1 cellular context compared by ENCODE assay signal in genomic region chr4:183099537-183100297, GRCh38.
TF ChIP-seq lines count a peak whose summit lies in the region.

No MANE protein-coding gene starts in this region.

TF ChIP-seq in HepG2, 621 proteins besides CTCF, POLR2A, EP300 and RAD21 (continued from another document and continues in another):
- no peak for TF ChIP-seq NFAT5 (CRISPR knock-in tag; IDR thresholded peaks at IDR 0.05)
- TF ChIP-seq CENPX (CRISPR knock-in tag; IDR thresholded peaks at IDR 0.05): no peak
- TF ChIP-seq PHF5A (CRISPR knock-in tag; IDR thresholded peaks at IDR 0.05; ENCODE audit: low read depth, unreplicated experiment): no peak
- no peak for TF ChIP-seq KLF13 (CRISPR knock-in tag; IDR thresholded peaks at IDR 0.05)
- no peak for TF ChIP-seq SNAPC4 (CRISPR knock-in tag; IDR thresholded peaks at IDR 0.05)
- no peak for TF ChIP-seq FOXP4 (CRISPR knock-in tag; IDR thresholded peaks at IDR 0.05)
- TF ChIP-seq ZNF235 (CRISPR knock-in tag; IDR thresholded peaks at IDR 0.05; ENCODE audit: borderline replicate concordance): no peak
- no peak for TF ChIP-seq ZNF768 (CRISPR knock-in tag; IDR thresholded peaks at IDR 0.05)
- no peak for TF ChIP-seq ETV6 (CRISPR knock-in tag; conservative IDR thresholded peaks at IDR 0.05)
- no peak for TF ChIP-seq TCF7 (IDR thresholded peaks at IDR 0.05; ENCODE audit: low read depth)
- no peak for TF ChIP-seq NCOR1 (IDR thresholded peaks at IDR 0.05; ENCODE audit: borderline replicate concordance, low read length)
- no peak for TF ChIP-seq ZNF44 (CRISPR knock-in tag; IDR thresholded peaks at IDR 0.05)
- no peak for TF ChIP-seq TEAD3 (CRISPR knock-in tag; optimal IDR thresholded peaks at IDR 0.05; ENCODE audit: borderline replicate concordance)
- 0 out of 2 replicates have a peak, but pooled peaks have one; percentile 22 for TF ChIP-seq STAG1 (CRISPR knock-in tag; IDR thresholded peaks at IDR 0.05)
- no peak for TF ChIP-seq ZNF562 (CRISPR knock-in tag; IDR thresholded peaks at IDR 0.05; ENCODE audit: borderline replicate concordance)
- TF ChIP-seq MTA3 (CRISPR knock-in tag; IDR thresholded peaks at IDR 0.05): no peak
- TF ChIP-seq TIGD3 (CRISPR knock-in tag; IDR thresholded peaks at IDR 0.05; ENCODE audit: borderline replicate concordance): no peak
- peak; percentile 23; the same call in 1 of the 2 replicates for TF ChIP-seq HNF4A (CRISPR knock-in tag; IDR thresholded peaks at IDR 0.05)
- no peak for TF ChIP-seq ZSCAN31 (CRISPR knock-in tag; IDR thresholded peaks at IDR 0.05; ENCODE audit: low read depth)
- no peak for TF ChIP-seq HIC2 (CRISPR knock-in tag; IDR thresholded peaks at IDR 0.05; ENCODE audit: low read depth)
- TF ChIP-seq ZBTB7A (CRISPR knock-in tag; IDR thresholded peaks at IDR 0.05): 0 out of 2 replicates have a peak, but pooled peaks have one; percentile 34
- TF ChIP-seq HCFC1 (IDR thresholded peaks at IDR 0.05; ENCODE audit: low read depth, low read length): no peak
- no peak for TF ChIP-seq PITX1 (CRISPR knock-in tag; IDR thresholded peaks at IDR 0.05)
- TF ChIP-seq ATF7-NPFF (CRISPR knock-in tag; IDR thresholded peaks at IDR 0.05; ENCODE audit: low read depth): no peak
- TF ChIP-seq, protein P1, sequence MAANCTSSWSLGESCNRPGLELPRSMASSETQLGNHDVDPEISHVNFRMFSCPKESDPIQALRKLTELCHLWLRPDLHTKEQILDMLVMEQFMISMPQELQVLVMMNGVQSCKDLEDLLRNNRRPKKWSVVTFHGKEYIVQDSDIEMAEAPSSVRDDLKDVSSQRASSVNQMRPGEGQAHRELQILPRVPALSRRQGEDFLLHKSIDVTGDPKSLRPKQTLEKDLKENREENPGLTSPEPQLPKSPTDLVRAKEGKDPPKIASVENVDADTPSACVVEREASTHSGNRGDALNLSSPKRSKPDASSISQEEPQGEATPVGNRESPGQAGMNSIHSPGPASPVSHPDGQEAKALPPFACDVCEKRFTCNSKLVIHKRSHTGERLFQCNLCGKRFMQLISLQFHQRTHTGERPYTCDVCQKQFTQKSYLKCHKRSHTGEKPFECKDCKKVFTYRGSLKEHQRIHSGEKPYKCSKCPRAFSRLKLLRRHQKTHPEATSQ (CRISPR knock-in tag; IDR thresholded peaks at IDR 0.05; ENCODE audit: borderline replicate concordance): no peak
- TF ChIP-seq NRL (CRISPR knock-in tag; IDR thresholded peaks at IDR 0.05; ENCODE audit: borderline replicate concordance): no peak; the same call in 1 of the 2 replicates
- no peak for TF ChIP-seq ZNF530 (CRISPR knock-in tag; IDR thresholded peaks at IDR 0.05; ENCODE audit: low read depth)
- no peak for TF ChIP-seq ERF (CRISPR knock-in tag; IDR thresholded peaks at IDR 0.05)
- peak; percentile 68; the same call in 1 of the 3 replicates for TF ChIP-seq MXI1 (IDR thresholded peaks at IDR 0.05; ENCODE audit: borderline replicate concordance, low read depth, low read length)
- TF ChIP-seq TFE3 (CRISPR knock-in tag; IDR thresholded peaks at IDR 0.05): no peak
- no peak for TF ChIP-seq ZNF362 (CRISPR knock-in tag; IDR thresholded peaks at IDR 0.05; ENCODE audit: borderline replicate concordance)
- TF ChIP-seq ZNF556 (CRISPR knock-in tag; IDR thresholded peaks at IDR 0.05; ENCODE audit: borderline replicate concordance): no peak
- no peak for TF ChIP-seq ZNF766 (CRISPR knock-in tag; IDR thresholded peaks at IDR 0.05; ENCODE audit: borderline replicate concordance)
- no peak for TF ChIP-seq ZNF33B (CRISPR knock-in tag; IDR thresholded peaks at IDR 0.05)
- no peak for TF ChIP-seq SRSF9 (IDR thresholded peaks at IDR 0.05; ENCODE audit: borderline replicate concordance, insufficient read depth, low read depth, low read length, poor library complexity, severe bottlenecking)
- no peak for TF ChIP-seq ARNTL (CRISPR knock-in tag; IDR thresholded peaks at IDR 0.05)
- no peak for TF ChIP-seq NR2F6 (IDR thresholded peaks at IDR 0.05)
- TF ChIP-seq NR2F6 (CRISPR knock-in tag; IDR thresholded peaks at IDR 0.05): no peak
- no peak for TF ChIP-seq TCF12 (IDR thresholded peaks at IDR 0.05)
- no peak for TF ChIP-seq TCF12 (CRISPR knock-in tag; IDR thresholded peaks at IDR 0.05)
- TF ChIP-seq ZNF10 (CRISPR knock-in tag; IDR thresholded peaks at IDR 0.05; ENCODE audit: borderline replicate concordance, low read depth): no peak
- TF ChIP-seq PHF20 (CRISPR knock-in tag; IDR thresholded peaks at IDR 0.05): no peak
- TF ChIP-seq SNRNP70 (IDR thresholded peaks at IDR 0.05; ENCODE audit: low read depth, low read length): no peak
- TF ChIP-seq MIER2 (CRISPR knock-in tag; IDR thresholded peaks at IDR 0.05): no peak
- no peak for TF ChIP-seq SOX5 (CRISPR knock-in tag; IDR thresholded peaks at IDR 0.05; ENCODE audit: borderline replicate concordance)
- no peak for TF ChIP-seq ZNF354B (CRISPR knock-in tag; IDR thresholded peaks at IDR 0.05)
- TF ChIP-seq U2AF2 (IDR thresholded peaks at IDR 0.05; ENCODE audit: low read depth, low read length): no peak
- no peak for TF ChIP-seq TBL1XR1 (IDR thresholded peaks at IDR 0.05; ENCODE audit: borderline replicate concordance, low read length, partially characterized antibody)
- no peak for TF ChIP-seq RORA (CRISPR knock-in tag; IDR thresholded peaks at IDR 0.05)
- peak; percentile 84 for TF ChIP-seq MYC (CRISPR knock-in tag; IDR thresholded peaks at IDR 0.05; ENCODE audit: borderline replicate concordance)
